ENCODE assay signal across 22 cellular contexts in genomic region chr14:55220230-55220629, GRCh38. TPM values are rescaled to one million over a fixed set of nuclear protein-coding genes. Genes with fewer than 3 reads are reported as not detected.
DNase-seq lines count a peak whose midpoint lies in the region; ATAC-seq, FAIRE-seq and TF ChIP-seq lines count a peak whose summit lies in the region.
"Had no signal": no experiment of that assay in that cellular context is flagged by ENCODE, and none has a peak within 500 bp of the region (broad histone marks: within the 10 kb centered on the region; RNA-seq: fewer than 3 reads in every experiment).

No MANE protein-coding gene starts in this region.

- no peak overlapping the region for H3K9ac ChIP-seq in PC-3 (ENCODE audit: low read length)

- no peaks in the 10 kb centered on the region for H3K27me3 ChIP-seq in PC-3 (ENCODE audit: low read length)
- no peaks in the 10 kb centered on the region for H3K27me3 ChIP-seq in right cardiac atrium (ENCODE audit: control insufficient read depth, insufficient read depth)
- H3K27me3 ChIP-seq: SJCRH30 had no signal

- DNase-seq in activated CD4-positive, alpha-beta T cell treated with anti-CD3 and anti-CD28 coated beads for 36 hours = peak; percentile 12
- no peak for DNase-seq in activated CD4-positive, alpha-beta T cell treated with anti-CD3 and anti-CD28 coated beads for 1 hour
- DNase-seq in PC-3 = peak; percentile 72
- DNase-seq in epithelial cell of esophagus (ENCODE audit: low read depth) = peak; percentile 36
- DNase-seq in urothelium cell line (ENCODE audit: low spot score) = no peak
- no peak for DNase-seq in right cardiac atrium
- no peak for DNase-seq in posterior cingulate gyrus
- DNase-seq: DMS79, GDM1, Kasumi-1, NCI-H1105 treated with DMSO at 0.1 percent for 48 hours, NCI-H1694, NCI-H2081 treated with DMSO at 0.1 percent for 48 hours, NCI-H510A, NCI-H748 treated with DMSO at 0.1 percent for 48 hours, OCI-M1, SJCRH30 had no signal

- H3K79me2 ChIP-seq in PC-3 (ENCODE audit: low read length) = no peaks in the 10 kb centered on the region

- H3K4me1 Mint-ChIP-seq in activated CD4-positive, alpha-beta T cell treated with anti-CD3 and anti-CD28 coated beads for 36 hours = peaks cover 3% of the 10 kb centered on the region
- H3K4me1 Mint-ChIP-seq: CD14-positive monocyte, IgD-negative memory B cell had no signal

- H3K9me3 Mint-ChIP-seq in activated CD4-positive, alpha-beta T cell treated with anti-CD3 and anti-CD28 coated beads for 36 hours (ENCODE audit: low read depth) = no peaks in the 10 kb centered on the region
- H3K9me3 Mint-ChIP-seq: IgD-negative memory B cell had no signal

- BruUV-seq in PC-3 (replicated peaks; lab: Mats Ljungman, UMichigan) = no TSS peak

- TF ChIP-seq CTCF in PC-3 (conservative IDR thresholded peaks at IDR 0.05; ENCODE audit: low read depth, low read length) (no peak), epithelial cell of esophagus (IDR thresholded peaks at IDR 0.05; ENCODE audit: insufficient read depth, low read depth, low read length, missing control alignments) (no peak)

- H3K27ac ChIP-seq in PC-3 (ENCODE audit: low read length) (no peak overlapping the region), right cardiac atrium (ENCODE audit: low read length) (no peak overlapping the region)
- H3K27ac ChIP-seq: 22Rv1, SJCRH30 had no signal

- no peak overlapping the region for H2AFZ ChIP-seq in PC-3 (ENCODE audit: low read length)

- H3K4me2 ChIP-seq in PC-3 (ENCODE audit: low read length) = no peak overlapping the region

- intact Hi-C loops in activated CD4-positive, alpha-beta T cell treated with anti-CD3 and anti-CD28 coated beads for 36 hours (cut with DNase I, micrococcal nuclease) = no loop called here
- intact Hi-C loops in PC-3 (cut with micrococcal nuclease) = no loop called here
- intact Hi-C loops in right cardiac atrium (cut with DNase I) = no loop called here
- intact Hi-C loops in posterior cingulate gyrus (cut with DNase I) = no loop called here

- no peaks in the 10 kb centered on the region for H3K27me3 Mint-ChIP-seq in activated CD4-positive, alpha-beta T cell treated with anti-CD3 and anti-CD28 coated beads for 36 hours

- H3F3A ChIP-seq in PC-3 (ENCODE audit: low read length, unreplicated experiment) = no peaks in the 10 kb centered on the region

- POLR2A ChIA-PET in activated CD4-positive, alpha-beta T cell treated with anti-CD3 and anti-CD28 coated beads for 36 hours (lab: Charles Lee) = no interaction called here
- POLR2A ChIA-PET in PC-3 (lab: Charles Lee; ENCODE audit: unreplicated experiment) = no interaction called here

- H3K27ac Mint-ChIP-seq in activated CD4-positive, alpha-beta T cell treated with anti-CD3 and anti-CD28 coated beads for 36 hours = no peak overlapping the region
- H3K27ac Mint-ChIP-seq: IgD-negative memory B cell had no signal

- H3K4me3 ChIP-seq in PC-3 (ENCODE audit: low read length) = no peak overlapping the region
- H3K4me3 ChIP-seq in epithelial cell of esophagus (ENCODE audit: low read length) = no peak overlapping the region
- no peak overlapping the region for H3K4me3 ChIP-seq in right cardiac atrium (ENCODE audit: low read length)
- H3K4me3 ChIP-seq: SJCRH30 had no signal

- CTCF ChIA-PET in activated CD4-positive, alpha-beta T cell treated with anti-CD3 and anti-CD28 coated beads for 36 hours (lab: Charles Lee) = interaction anchor here (0.6 kb wide), 1 partner anchor 9 kb away, joined by 3 read pairs; no protein-coding TSS in a partner anchor
- CTCF ChIA-PET in PC-3 (lab: Charles Lee) = interaction anchor here (0.6 kb wide), 1 partner anchor 50 kb away, joined by 4 read pairs; no protein-coding TSS in a partner anchor

- H3K9me3 ChIP-seq in PC-3 (ENCODE audit: low read length) = no peaks in the 10 kb centered on the region
- no peaks in the 10 kb centered on the region for H3K9me3 ChIP-seq in right cardiac atrium (ENCODE audit: control insufficient read depth, low read length)
- H3K9me3 ChIP-seq: SJCRH30 had no signal

- H3K4me1 ChIP-seq in PC-3 (ENCODE audit: insufficient read depth, low read length) = peaks cover 19% of the 10 kb centered on the region
- H3K4me1 ChIP-seq in right cardiac atrium (ENCODE audit: control insufficient read depth, insufficient read depth, low read length) = no peaks in the 10 kb centered on the region

- H3K36me3 ChIP-seq in PC-3 (ENCODE audit: low read depth, low read length) = no peaks in the 10 kb centered on the region
- H3K36me3 ChIP-seq: SJCRH30 had no signal

- H4K20me1 ChIP-seq in PC-3 (ENCODE audit: low read length) = no peaks in the 10 kb centered on the region

- H3K36me3 Mint-ChIP-seq in activated CD4-positive, alpha-beta T cell treated with anti-CD3 and anti-CD28 coated beads for 36 hours (ENCODE audit: low read depth) = no peaks in the 10 kb centered on the region
- H3K36me3 Mint-ChIP-seq: CD14-positive monocyte, IgD-negative memory B cell had no signal

- ATAC-seq in activated CD4-positive, alpha-beta T cell treated with anti-CD3 and anti-CD28 coated beads for 36 hours = no peak
- ATAC-seq in PC-3 = peak; percentile 23; the same call in 1 of the 2 replicates
- ATAC-seq in right cardiac atrium = no peak
- ATAC-seq in GM18873 (IDR thresholded peaks at IDR 0.05; ENCODE audit: low FRiP score, unreplicated experiment) = no peak

- 93% methylated on average over 1 of the region's 1 CpG for WGBS in right cardiac atrium

- no peak overlapping the region for H3K4me3 Mint-ChIP-seq in activated CD4-positive, alpha-beta T cell treated with anti-CD3 and anti-CD28 coated beads for 36 hours
- H3K4me3 Mint-ChIP-seq: CD14-positive monocyte, IgD-negative memory B cell had no signal

- FAIRE-seq in urothelium cell line (lab: Jason Lieb, UNC) = peak; percentile 83
- FAIRE-seq: H1 had no signal

- no peaks in the 10 kb centered on the region for H3K9me2 ChIP-seq in PC-3 (replicated peaks; ENCODE audit: low read length)

RNA-seq across cellular contexts. Expression of gene DLGAP5, which starts 28.8 kb away (rescaled TPM):
- 100 to 1,000 TPM in 1 of 2 experiments, 10 to 100 TPM in 1; 97.4 to 100 TPM for total RNA-seq in activated CD4-positive, alpha-beta T cell treated with anti-CD3 and anti-CD28 coated beads for 36 hours
- total RNA-seq in PC-3 (2014; rRNA removed) (94.1 and 97.9 TPM in 2 replicates), right cardiac atrium (under 1 TPM in 3 of 4 donors, not detected in 1; 0.23 to 0.89 (median 0.38) TPM)
- 0.02 TPM for polyA plus RNA-seq in right cardiac atrium
- polyA plus RNA-seq: IgD-negative memory B cell had no signal

RNA-seq across cellular contexts. Expression of gene FBXO34, which starts 51.0 kb away (rescaled TPM):
- 10 to 100 TPM; 18.5 to 18.9 TPM for total RNA-seq in activated CD4-positive, alpha-beta T cell treated with anti-CD3 and anti-CD28 coated beads for 36 hours
- 33.6 and 35.9 TPM in 2 replicates for total RNA-seq in PC-3 (2014; rRNA removed)
- 10 to 100 TPM; 21.6 to 30.0 (median 25.3) TPM for total RNA-seq in right cardiac atrium
- polyA plus RNA-seq in right cardiac atrium = 10.2 TPM

Comparison
In these comparisons a context has a peak if more than half of its experiments do, and no peak if none do; other contexts are left out.
1. DNase-seq: peak in activated CD4-positive, alpha-beta T cell treated with anti-CD3 and anti-CD28 coated beads for 36 hours (single experiment), PC-3 (single experiment) and epithelial cell of esophagus (single experiment); none in activated CD4-positive, alpha-beta T cell treated with anti-CD3 and anti-CD28 coated beads for 1 hour (single experiment), urothelium cell line (single experiment), right cardiac atrium (0 of 3) and posterior cingulate gyrus (0 of 10).
2. RNA of gene DLGAP5, which starts 28.8 kb away (total RNA-seq): 97.4 to 100 TPM in activated CD4-positive, alpha-beta T cell treated with anti-CD3 and anti-CD28 coated beads for 36 hours and 94.1 to 97.9 TPM in PC-3; 0.23 to 0.89 TPM in right cardiac atrium; every median in the first group is over 10 times any median in the second.